Comparison of ENCODE assay signal across 8 cellular contexts in genomic region chr11:119103161-119103664, GRCh38. TPM values are rescaled to one million over a fixed set of nuclear protein-coding genes. Genes with fewer than 3 reads are reported as not detected.
A peak's percentile ranks its signal among the peaks of the same experiment; 100 is the strongest.
DNase-seq lines count a peak whose midpoint lies in the region; ATAC-seq and TF ChIP-seq lines count a peak whose summit lies in the region.
"Not testable (repeated sequence)": the region's sequence is repeated elsewhere in the genome, so short reads cannot be mapped to it uniquely, and the experiment has no call there.

No MANE protein-coding gene starts in this region.

- H3K27ac ChIP-seq in AG04450 (ENCODE audit: low read depth, low read length): peak overlapping the region; percentile 93
- peak overlapping the region; percentile 96 for H3K27ac ChIP-seq in HL-60 (replicated peaks)
- peak overlapping the region; percentile 100; the same call in 1 of the 2 replicates for H3K27ac ChIP-seq in SK-N-MC
- H3K27ac ChIP-seq in right atrium auricular region: peak overlapping the region; percentile 87 to 93
- H3K27ac ChIP-seq in spleen: peak overlapping the region; percentile 85 to 98 (median 92)

- CTCF ChIA-PET in AG04450 (lab: Charles Lee): interaction anchor here (0.7 to 2.3 kb wide), 9 partner anchors 11 to 409 kb away, joined by 3 to 25 read pairs (median 4); partner anchors contain the start of gene C1QTNF5
- CTCF ChIA-PET in activated naive CD4-positive, alpha-beta T cell treated with anti-CD3 and anti-CD28 coated beads, Interleukin-2, amount 10 ng/mL, durations not matched to agents 7 days and 5 days (lab: Charles Lee): interaction anchor here (1.3 to 2.3 kb wide), 4 partner anchors 38 to 234 kb away, joined by 3 to 10 read pairs (median 4); no protein-coding TSS in a partner anchor

- H3K9ac ChIP-seq in SK-N-MC (ENCODE audit: insufficient read length): not testable (repeated sequence)

- H3K9me3 Mint-ChIP-seq in activated naive CD4-positive, alpha-beta T cell treated with anti-CD3 and anti-CD28 coated beads, Interleukin-2, amount 10 ng/mL, durations not matched to agents 7 days and 5 days; dendritic cell treated with granulocyte-macrophage colony-stimulating factor and Interleukin-4, amounts not matched to agents 40 ng/mL and 50 ng/mL, for 4 days; naive thymus-derived CD8-positive, alpha-beta T cell: not testable (repeated sequence)

- intact Hi-C loops in dendritic cell treated with granulocyte-macrophage colony-stimulating factor and Interleukin-4, amounts not matched to agents 40 ng/mL and 50 ng/mL, for 4 days (cut with micrococcal nuclease): loop anchor here (2.0 kb wide), 1 partner anchor 84 kb away; the partner anchor contains the start of genes RPS25 and TRAPPC4
- intact Hi-C loops in spleen (cut with DNase I; ENCODE audit: low total_unique reads): not testable (repeated sequence)

- not testable (repeated sequence) for DNase-seq in AG04450 (ENCODE audit: low read depth, low spot score); HL-60 (ENCODE audit: low read depth in 1 of 2, low spot score in 1 of 2); SK-N-MC (ENCODE audit: low read depth, low spot score); activated naive CD4-positive, alpha-beta T cell treated with anti-CD3 and anti-CD28 coated beads, Interleukin-2, amount 10 ng/mL, durations not matched to agents 7 days and 5 days; right atrium auricular region (ENCODE audit: low spot score)
- peak in 1 of 10 donors; percentile 11 for DNase-seq in naive thymus-derived CD8-positive, alpha-beta T cell
- DNase-seq in spleen: peak; percentile 49

- H3K4me3 Mint-ChIP-seq in activated naive CD4-positive, alpha-beta T cell treated with anti-CD3 and anti-CD28 coated beads, Interleukin-2, amount 10 ng/mL, durations not matched to agents 7 days and 5 days: peak overlapping the region; percentile 92
- peak overlapping the region; percentile 94 for H3K4me3 Mint-ChIP-seq in dendritic cell treated with granulocyte-macrophage colony-stimulating factor and Interleukin-4, amounts not matched to agents 40 ng/mL and 50 ng/mL, for 4 days
- H3K4me3 Mint-ChIP-seq in naive thymus-derived CD8-positive, alpha-beta T cell: peak overlapping the region; percentile 62 to 99 (median 97)

- peaks cover 62% of the 10 kb centered on the region for H3K4me1 Mint-ChIP-seq in activated naive CD4-positive, alpha-beta T cell treated with anti-CD3 and anti-CD28 coated beads, Interleukin-2, amount 10 ng/mL, durations not matched to agents 7 days and 5 days
- H3K4me1 Mint-ChIP-seq in dendritic cell treated with granulocyte-macrophage colony-stimulating factor and Interleukin-4, amounts not matched to agents 40 ng/mL and 50 ng/mL, for 4 days (ENCODE audit: low read depth): peaks cover 67% of the 10 kb centered on the region
- peaks cover 19 to 63% (median 49%) of the 10 kb centered on the region in 4 donors for H3K4me1 Mint-ChIP-seq in naive thymus-derived CD8-positive, alpha-beta T cell

- POLR2A ChIA-PET in AG04450 (lab: Yijun Ruan, JAX): interaction anchor here (1.4 to 1.8 kb wide), 4 partner anchors 18 to 235 kb away, joined by 3 to 11 read pairs (median 8); partner anchors contain the start of genes HINFP and VPS11
- POLR2A ChIA-PET in naive thymus-derived CD8-positive, alpha-beta T cell (lab: Charles Lee): interaction anchor here (1.2 to 3.5 kb wide), 13 partner anchors 9 to 94 kb away, joined by 3 to 48 read pairs (median 8); partner anchors contain the start of genes HINFP, NLRX1, RPS25 and TRAPPC4

- not testable (repeated sequence) for H3K9me3 ChIP-seq in AG04450 (ENCODE audit: control insufficient read depth, insufficient read depth, low read length); SK-N-MC (ENCODE audit: low read depth, low read length); right atrium auricular region; spleen

- not testable (repeated sequence) for TF ChIP-seq POLR2A in spleen (IDR thresholded peaks at IDR 0.05)

- H3K27me3 Mint-ChIP-seq in activated naive CD4-positive, alpha-beta T cell treated with anti-CD3 and anti-CD28 coated beads, Interleukin-2, amount 10 ng/mL, durations not matched to agents 7 days and 5 days; dendritic cell treated with granulocyte-macrophage colony-stimulating factor and Interleukin-4, amounts not matched to agents 40 ng/mL and 50 ng/mL, for 4 days; naive thymus-derived CD8-positive, alpha-beta T cell: not testable (repeated sequence)

- WGBS in spleen, 5 donors: 81 to 90% (median 86%) methylated on average over 18 of the region's 18 CpGs

- H3K36me3 ChIP-seq in SK-N-MC (ENCODE audit: insufficient read depth, low read length) (peaks cover 10% of the 10 kb centered on the region), spleen (peaks cover 0 to 12% (median 2%) of the 10 kb centered on the region in 6 donors)
- H3K36me3 ChIP-seq in right atrium auricular region: not testable (repeated sequence)

- H3K27ac Mint-ChIP-seq in activated naive CD4-positive, alpha-beta T cell treated with anti-CD3 and anti-CD28 coated beads, Interleukin-2, amount 10 ng/mL, durations not matched to agents 7 days and 5 days: peak overlapping the region; percentile 98
- H3K27ac Mint-ChIP-seq in dendritic cell treated with granulocyte-macrophage colony-stimulating factor and Interleukin-4, amounts not matched to agents 40 ng/mL and 50 ng/mL, for 4 days: peak overlapping the region; percentile 90
- peak overlapping the region; percentile 91 to 100 (median 100) for H3K27ac Mint-ChIP-seq in naive thymus-derived CD8-positive, alpha-beta T cell

- TF ChIP-seq CTCF in AG04450 (IDR thresholded peaks at IDR 0.05; ENCODE audit: low read depth, low read length); HL-60 (IDR thresholded peaks at IDR 0.05; ENCODE audit: insufficient read depth, low read length); right atrium auricular region (IDR thresholded peaks at IDR 0.05); spleen (IDR thresholded peaks at IDR 0.05 in 8 of 11, conservative IDR thresholded peaks at IDR 0.05 in 3 of 11): not testable (repeated sequence)

- not testable (repeated sequence) for ATAC-seq in naive thymus-derived CD8-positive, alpha-beta T cell

- H3K27me3 ChIP-seq in AG04450 (ENCODE audit: control insufficient read depth, insufficient read depth, low read length); HL-60 (ENCODE audit: insufficient read depth, poor library complexity, severe bottlenecking); right atrium auricular region; spleen (replicated peaks in 1 of 7): not testable (repeated sequence)

- H3K4me1 ChIP-seq in right atrium auricular region: peaks cover 0 to 43% of the 10 kb centered on the region in 2 donors
- H3K4me1 ChIP-seq in spleen: peaks cover 27 to 68% (median 49%) of the 10 kb centered on the region in 6 donors

- not testable (repeated sequence) for H3K4me3 ChIP-seq in AG04450 (ENCODE audit: low read depth, low read length); SK-N-MC
- H3K4me3 ChIP-seq in HL-60 (replicated peaks; ENCODE audit: insufficient read depth, low read length) (peak overlapping the region; percentile 93; the same call in 1 of the 2 replicates), right atrium auricular region (peak overlapping the region; percentile 2 to 88), spleen (peak overlapping the region in 6 of 8 donors; percentile 83 to 99 (median 92))

- H3K36me3 Mint-ChIP-seq in activated naive CD4-positive, alpha-beta T cell treated with anti-CD3 and anti-CD28 coated beads, Interleukin-2, amount 10 ng/mL, durations not matched to agents 7 days and 5 days: peaks cover 13% of the 10 kb centered on the region
- H3K36me3 Mint-ChIP-seq in dendritic cell treated with granulocyte-macrophage colony-stimulating factor and Interleukin-4, amounts not matched to agents 40 ng/mL and 50 ng/mL, for 4 days (ENCODE audit: low read depth): peaks cover 39% of the 10 kb centered on the region
- not testable (repeated sequence) for H3K36me3 Mint-ChIP-seq in naive thymus-derived CD8-positive, alpha-beta T cell

RNA-seq across cellular contexts. Expression of gene DPAGT1, which starts 1.6 kb away (rescaled TPM):
- polyA plus RNA-seq in AG04450 (2011; rRNA removed) (59.2 and 62.5 TPM in 2 replicates), spleen (10 to 100 TPM; 20.7 to 28.9 (median 26.4) TPM)
- 66.5 and 79.0 TPM in 2 replicates for polyA minus RNA-seq in AG04450 (2011; rRNA and poly(A)+ RNA removed)
- total RNA-seq in right atrium auricular region (10 to 100 TPM; 15.8 to 18.6 TPM), spleen (10 to 100 TPM; 27.7 to 58.9 (median 37.3) TPM)
- total RNA-seq in naive thymus-derived CD8-positive, alpha-beta T cell: 10 to 100 TPM; 29.0 to 37.5 TPM
- polyA plus RNA-seq in naive thymus-derived CD8-positive, alpha-beta T cell: 10 to 100 TPM; 28.7 to 30.8 (median 29.0) TPM

RNA-seq across cellular contexts. Expression of gene C2CD2L, which starts 3.9 kb away (rescaled TPM):
- polyA plus RNA-seq in AG04450 (2011; rRNA removed) (2.8 and 3.4 TPM in 2 replicates), spleen (10 to 100 TPM in 1 of 3 donors, 1 to 10 TPM in 2; 5.8 to 13.3 (median 9.8) TPM)
- polyA minus RNA-seq in AG04450 (2011; rRNA and poly(A)+ RNA removed): 8.3 and 11.9 TPM in 2 replicates
- total RNA-seq in right atrium auricular region (10 to 100 TPM; 10.0 to 14.2 TPM), spleen (10 to 100 TPM; 15.2 to 19.6 (median 17.6) TPM)
- 10 to 100 TPM; 27.0 to 27.8 TPM for total RNA-seq in naive thymus-derived CD8-positive, alpha-beta T cell
- 1 to 10 TPM; 3.4 to 10.0 (median 4.0) TPM for polyA plus RNA-seq in naive thymus-derived CD8-positive, alpha-beta T cell

RNA-seq across cellular contexts. Expression of gene HINFP, which starts 18.2 kb away (rescaled TPM):
- polyA plus RNA-seq in AG04450 (2011; rRNA removed) (14.9 and 16.4 TPM in 2 replicates), spleen (10 to 100 TPM; 12.8 to 19.6 (median 13.4) TPM)
- 26.7 and 33.9 TPM in 2 replicates for polyA minus RNA-seq in AG04450 (2011; rRNA and poly(A)+ RNA removed)
- total RNA-seq in right atrium auricular region (10 to 100 TPM; 11.2 to 18.1 TPM), spleen (10 to 100 TPM; 30.4 to 40.7 (median 34.3) TPM)
- total RNA-seq in naive thymus-derived CD8-positive, alpha-beta T cell: 10 to 100 TPM; 66.0 to 68.6 TPM
- polyA plus RNA-seq in naive thymus-derived CD8-positive, alpha-beta T cell: 10 to 100 TPM in 1 of 3 donors, 1 to 10 TPM in 2; 7.3 to 24.9 (median 7.5) TPM

RNA-seq across cellular contexts. Expression of gene HMBS, which starts 18.5 kb away (rescaled TPM):
- polyA plus RNA-seq in AG04450 (2011; rRNA removed) (38.5 and 43.3 TPM in 2 replicates), spleen (10 to 100 TPM; 22.8 to 42.0 (median 23.3) TPM)
- 28.5 and 33.3 TPM in 2 replicates for polyA minus RNA-seq in AG04450 (2011; rRNA and poly(A)+ RNA removed)
- total RNA-seq in right atrium auricular region (10 to 100 TPM in 1 of 2 donors, 1 to 10 TPM in 1; 4.9 to 13.3 TPM), spleen (10 to 100 TPM in 6 of 7 donors, 1 to 10 TPM in 1; 7.4 to 42.6 (median 14.1) TPM)
- 1 to 10 TPM; 6.9 to 8.0 TPM for total RNA-seq in naive thymus-derived CD8-positive, alpha-beta T cell
- 10 to 100 TPM; 20.0 to 32.7 (median 24.3) TPM for polyA plus RNA-seq in naive thymus-derived CD8-positive, alpha-beta T cell

RNA-seq across cellular contexts. Expression of gene VPS11, which starts 35.6 kb away (rescaled TPM):
- polyA plus RNA-seq in AG04450 (2011; rRNA removed): 9.9 and 19.9 TPM in 2 replicates
- 24.7 and 32.8 TPM in 2 replicates for polyA minus RNA-seq in AG04450 (2011; rRNA and poly(A)+ RNA removed)
- total RNA-seq in right atrium auricular region: 10 to 100 TPM; 22.0 to 23.7 TPM
- 10 to 100 TPM; 63.3 to 68.0 TPM for total RNA-seq in naive thymus-derived CD8-positive, alpha-beta T cell
- polyA plus RNA-seq in naive thymus-derived CD8-positive, alpha-beta T cell: 10 to 100 TPM; 43.2 to 58.4 (median 44.8) TPM
- total RNA-seq in spleen: 10 to 100 TPM; 30.1 to 48.7 (median 44.8) TPM
- 10 to 100 TPM; 41.8 to 66.7 (median 42.4) TPM for polyA plus RNA-seq in spleen
